Comparison of ENCODE assay signal across 8 cellular contexts in the genomic region with DNA sequence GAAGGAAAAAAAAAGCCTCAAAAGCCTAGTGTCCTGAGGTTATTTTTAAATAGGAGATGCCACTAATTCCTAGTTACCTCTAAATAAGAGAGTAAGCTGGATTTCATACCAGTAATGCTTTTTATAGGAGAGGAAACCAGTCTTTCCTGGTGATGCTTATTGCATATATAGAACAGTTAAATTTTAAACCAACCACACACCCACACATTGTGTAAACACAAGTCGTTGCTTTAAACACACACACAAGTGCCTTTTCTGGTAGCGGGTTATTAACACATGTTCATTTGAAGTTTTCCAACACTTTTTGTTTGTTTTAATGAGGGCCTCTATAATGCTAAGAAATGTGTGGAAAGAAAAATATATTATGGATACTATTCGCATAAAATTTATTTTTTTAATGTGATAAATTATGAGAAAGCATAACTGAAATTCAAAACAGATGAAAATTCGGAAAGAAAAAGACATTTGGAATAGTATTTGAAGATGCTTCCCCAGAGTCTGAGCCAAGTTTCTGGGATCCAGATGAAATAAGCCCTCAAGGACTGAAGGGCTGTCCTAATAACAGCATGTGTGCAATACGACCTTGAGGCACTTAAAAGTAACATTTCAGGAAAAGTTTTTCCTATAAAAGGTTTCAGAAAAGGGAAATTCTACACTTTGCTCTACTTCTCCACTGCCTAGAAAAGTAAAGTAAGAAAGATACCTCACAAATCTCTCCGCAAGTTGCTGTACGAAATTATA. TPM values are rescaled to one million over a fixed set of nuclear protein-coding genes. Genes with fewer than 3 reads are reported as not detected.
DNase-seq lines count a peak whose midpoint lies in the region; ATAC-seq and TF ChIP-seq lines count a peak whose summit lies in the region.

No MANE protein-coding gene starts in this region.

- peaks cover 2% of the 10 kb centered on the region for H3K36me3 ChIP-seq in BJ (ENCODE audit: control insufficient read depth, insufficient read depth, low read length)

- POLR2A ChIA-PET in BJ (lab: Charles Lee), result no interaction called here

- CTCF ChIA-PET in BJ (lab: Yijun Ruan, JAX), result interaction anchor here (0.8 to 2.1 kb wide), 2 partner anchors 21 to 114 kb away, joined by 3 to 9 read pairs; no protein-coding TSS in a partner anchor

- H3K27ac Mint-ChIP-seq in natural killer cell treated with Interleukin-12 subunit alpha and Interleukin-12 subunit beta and Interleukin-15 and Interleukin-18, amount 100 ng/mL, for 72 hours, result peak overlapping the region; percentile 81 to 83

- H3K4me3 ChIP-seq in BJ (ENCODE audit: low read depth, low read length), result peak overlapping the region; percentile 90
- H3K4me3 ChIP-seq in dorsolateral prefrontal cortex, result peak overlapping the region in 39 of 59 donors; percentile 43 to 87 (median 80)

- H3K27me3 ChIP-seq in BJ (ENCODE audit: control insufficient read depth, insufficient read depth, low read length) (no peaks in the 10 kb centered on the region), dorsolateral prefrontal cortex (peaks cover 0 to 5% (median 0%) of the 10 kb centered on the region in 45 donors)

- H3K4me3 Mint-ChIP-seq in natural killer cell treated with Interleukin-12 subunit alpha and Interleukin-12 subunit beta and Interleukin-15 and Interleukin-18, amount 100 ng/mL, for 72 hours, result peak overlapping the region; percentile 89

- H3K9me3 Mint-ChIP-seq in natural killer cell treated with Interleukin-12 subunit alpha and Interleukin-12 subunit beta and Interleukin-15 and Interleukin-18, amount 100 ng/mL, for 72 hours, result no peaks in the 10 kb centered on the region

- intact Hi-C loops in dorsolateral prefrontal cortex (cut with DNase I), result no loop called here

- H3K36me3 Mint-ChIP-seq in natural killer cell treated with Interleukin-12 subunit alpha and Interleukin-12 subunit beta and Interleukin-15 and Interleukin-18, amount 100 ng/mL, for 72 hours, result peaks cover 25% of the 10 kb centered on the region

- DNase-seq in BJ (ENCODE audit: low read depth) (peak; percentile 18), LoVo (ENCODE audit: low spot score) (peak; percentile 19), dorsolateral prefrontal cortex (no peak), NCI-H510A treated with DMSO at 0.1 percent for 48 hours (lab: John Stamatoyannopoulos, UW) (no peak), EL (no peak), inferior parietal cortex (ENCODE audit: extremely low spot score) (no peak)
- DNase-seq in natural killer cell treated with Interleukin-12 subunit alpha and Interleukin-12 subunit beta and Interleukin-15 and Interleukin-18, amount 100 ng/mL, for 72 hours (ENCODE audit: low spot score), result no peak

- peak overlapping the region in 1 of 59 donors; percentile 1 for H3K27ac ChIP-seq in dorsolateral prefrontal cortex

- ATAC-seq in natural killer cell treated with Interleukin-12 subunit alpha and Interleukin-12 subunit beta and Interleukin-15 and Interleukin-18, amount 100 ng/mL, for 72 hours, result no peak
- ATAC-seq in GM19452 (IDR thresholded peaks at IDR 0.05; ENCODE audit: unreplicated experiment), result no peak

- no peak for TF ChIP-seq CTCF in BJ (IDR thresholded peaks at IDR 0.05; ENCODE audit: insufficient read depth, low read depth, low read length)
- TF ChIP-seq CTCF in dorsolateral prefrontal cortex (IDR thresholded peaks at IDR 0.05 in 54 of 56, conservative IDR thresholded peaks at IDR 0.05 in 2 of 56; ENCODE audit: low read depth in 1 of 56, partially characterized antibody in 56 of 56), result no peak

- H3K27me3 Mint-ChIP-seq in natural killer cell treated with Interleukin-12 subunit alpha and Interleukin-12 subunit beta and Interleukin-15 and Interleukin-18, amount 100 ng/mL, for 72 hours, result peaks cover 0 to 2% of the 10 kb centered on the region in 2 donors

- peaks cover 36 to 68% of the 10 kb centered on the region in 2 donors for H3K4me1 Mint-ChIP-seq in natural killer cell treated with Interleukin-12 subunit alpha and Interleukin-12 subunit beta and Interleukin-15 and Interleukin-18, amount 100 ng/mL, for 72 hours (ENCODE audit: low read depth in 2 of 2)

RNA-seq across cellular contexts. Expression of gene ANTXR2, which starts 2.0 kb away (rescaled TPM):
- 18.9 and 43.2 TPM in 2 replicates for polyA plus RNA-seq in BJ (2011; rRNA removed)
- 12.6 and 13.7 TPM in 2 replicates for polyA minus RNA-seq in BJ (2011; rRNA and poly(A)+ RNA removed)
- total RNA-seq in dorsolateral prefrontal cortex, result 10 to 100 TPM in 23 of 120 experiments, 1 to 10 TPM in 97; 3.0 to 17.1 (median 7.2) TPM
- 10 to 100 TPM; 38.6 to 60.1 TPM for total RNA-seq in natural killer cell treated with Interleukin-12 subunit alpha and Interleukin-12 subunit beta and Interleukin-15 and Interleukin-18, amount 100 ng/mL, for 72 hours

Comparison
In these comparisons a context has a peak if more than half of its experiments do, and no peak if none do; other contexts are left out.
1. DNase-seq: peak in BJ (single experiment) and LoVo (single experiment); none in dorsolateral prefrontal cortex (0 of 10), natural killer cell treated with Interleukin-12 subunit alpha and Interleukin-12 subunit beta and Interleukin-15 and Interleukin-18, amount 100 ng/mL, for 72 hours (single experiment), NCI-H510A treated with DMSO at 0.1 percent for 48 hours (single experiment), EL (single experiment) and inferior parietal cortex (single experiment).